Comparison of ENCODE assay signal across 8 cellular contexts in genomic region chr7:92528188-92528957, GRCh38. TPM values are rescaled to one million over a fixed set of nuclear protein-coding genes. Genes with fewer than 3 reads are reported as not detected.
DNase-seq lines count a peak whose midpoint lies in the region; ATAC-seq, FAIRE-seq and TF ChIP-seq lines count a peak whose summit lies in the region.

PEX1 (minus strand) TSS chr7:92528520; CDS start chr7:92528435, 85 bp downstream.
RBM48 (plus strand) TSS chr7:92528795; CDS start chr7:92528814, 19 bp downstream.

- peak; percentile 89 for FAIRE-seq in pancreas (lab: Jason Lieb, UNC)

- WGBS in pancreas, 2 donors: 0% methylated on average over 73 to 79 of the region's 79 CpGs

- H3K4me3 ChIP-seq in GM12875 (ENCODE audit: low read depth, low read length): peak within 1 kb of the TSS; percentile 97
- H3K4me3 ChIP-seq in pancreas: peak within 1 kb of the TSS; percentile 82 to 90 (median 90)
- H3K4me3 ChIP-seq in tibial artery: peak within 1 kb of the TSS; percentile 85 to 97

- peak within 1 kb of the TSS; percentile 98 for H3K27ac Mint-ChIP-seq in activated naive CD8-positive, alpha-beta T cell treated with anti-CD3 and anti-CD28 coated beads, Interleukin-2, amount 50 U/mL, for 24 hours

- peaks cover 10% of the 10 kb centered on the region for H3K36me3 Mint-ChIP-seq in activated naive CD8-positive, alpha-beta T cell treated with anti-CD3 and anti-CD28 coated beads, Interleukin-2, amount 50 U/mL, for 24 hours (ENCODE audit: low read depth)

- peak; percentile 99 for DNase-seq in NCI-H1417 treated with DMSO at 0.1 percent for 48 hours (lab: John Stamatoyannopoulos, UW)
- DNase-seq in SW480 (ENCODE audit: low spot score): peak; percentile 100
- peak; percentile 92 for DNase-seq in activated naive CD8-positive, alpha-beta T cell treated with anti-CD3 and anti-CD28 coated beads, Interleukin-2, amount 50 U/mL, for 24 hours
- DNase-seq in Right ventricle myocardium superior: peak; percentile 97
- DNase-seq in pancreas: peak; percentile 92 to 98 (median 96)
- peak; percentile 95 to 99 for DNase-seq in tibial artery

- TF ChIP-seq CTCF in GM12875 (IDR thresholded peaks at IDR 0.05; ENCODE audit: borderline replicate concordance, insufficient read depth, low read depth, low read length): no peak; the same call in 1 of the 2 replicates
- TF ChIP-seq CTCF in pancreas (IDR thresholded peaks at IDR 0.05): peak in 3 of 4 donors; percentile 23 to 32 (median 25)
- TF ChIP-seq CTCF in tibial artery (IDR thresholded peaks at IDR 0.05): peak; percentile 15 to 30

- intact Hi-C loops in Right ventricle myocardium superior (cut with DNase I): no loop called here
- intact Hi-C loops in pancreas (cut with DNase I): no loop called here
- intact Hi-C loops in tibial artery (cut with DNase I; ENCODE audit: low total_unique reads): loop anchor here (10.0 kb wide), 1 partner anchor 306 kb away; the partner anchor contains the start of gene CDK6

- H3K36me3 ChIP-seq in pancreas (peaks cover 0 to 28% (median 6%) of the 10 kb centered on the region in 3 donors), tibial artery (peaks cover 17 to 32% (median 27%) of the 10 kb centered on the region in 3 donors)

- no peaks in the 10 kb centered on the region for H3K27me3 ChIP-seq in pancreas
- no peaks in the 10 kb centered on the region for H3K27me3 ChIP-seq in tibial artery

- ATAC-seq in HG02798 (IDR thresholded peaks at IDR 0.05; ENCODE audit: poor library complexity, unreplicated experiment) (peak; percentile 96), Right ventricle myocardium superior (ENCODE audit: poor library complexity) (peak; percentile 99), pancreas (peak; percentile 96 to 99 (median 98))
- peak; percentile 96 for ATAC-seq in activated naive CD8-positive, alpha-beta T cell treated with anti-CD3 and anti-CD28 coated beads, Interleukin-2, amount 50 U/mL, for 24 hours

- H3K4me1 ChIP-seq in pancreas: peaks cover 5 to 15% (median 15%) of the 10 kb centered on the region in 3 donors
- H3K4me1 ChIP-seq in tibial artery: peaks cover 0 to 27% (median 12%) of the 10 kb centered on the region in 4 donors

- H3K27me3 Mint-ChIP-seq in activated naive CD8-positive, alpha-beta T cell treated with anti-CD3 and anti-CD28 coated beads, Interleukin-2, amount 50 U/mL, for 24 hours: peaks cover 2% of the 10 kb centered on the region

- peak within 1 kb of the TSS; percentile 91 for H3K4me3 Mint-ChIP-seq in activated naive CD8-positive, alpha-beta T cell treated with anti-CD3 and anti-CD28 coated beads, Interleukin-2, amount 50 U/mL, for 24 hours

- peak within 1 kb of the TSS; percentile 56 to 84 (median 79) for H3K27ac ChIP-seq in pancreas
- H3K27ac ChIP-seq in tibial artery: peak within 1 kb of the TSS; percentile 83 to 91

- peaks cover 33% of the 10 kb centered on the region for H3K4me1 Mint-ChIP-seq in activated naive CD8-positive, alpha-beta T cell treated with anti-CD3 and anti-CD28 coated beads, Interleukin-2, amount 50 U/mL, for 24 hours

- no peaks in the 10 kb centered on the region for H3K9me3 ChIP-seq in pancreas
- H3K9me3 ChIP-seq in tibial artery: no peaks in the 10 kb centered on the region

- no peaks in the 10 kb centered on the region for H3K9me3 Mint-ChIP-seq in activated naive CD8-positive, alpha-beta T cell treated with anti-CD3 and anti-CD28 coated beads, Interleukin-2, amount 50 U/mL, for 24 hours

RNA-seq across cellular contexts. Expression of gene PEX1, which starts in this region (rescaled TPM):
- total RNA-seq in Right ventricle myocardium superior: 11.6 TPM
- total RNA-seq in pancreas: 10 to 100 TPM in 3 of 6 donors, 1 to 10 TPM in 3; 7.6 to 11.9 (median 10.5) TPM
- polyA plus RNA-seq in pancreas: 10 to 100 TPM in 1 of 2 donors, 1 to 10 TPM in 1; 9.1 to 20.8 TPM

RNA-seq across cellular contexts. Expression of gene RBM48, which starts in this region (rescaled TPM):
- total RNA-seq in Right ventricle myocardium superior: 13.4 TPM
- total RNA-seq in pancreas: 1 to 10 TPM; 4.4 to 8.3 (median 5.1) TPM
- 1 to 10 TPM; 2.7 to 6.0 TPM for polyA plus RNA-seq in pancreas

Comparison
In these comparisons a context has a peak if more than half of its experiments do, and no peak if none do; other contexts are left out.
1. Peak in every context shown above with its lines: DNase-seq, ATAC-seq, H3K4me3 ChIP-seq and H3K27ac ChIP-seq.